17 cellular contexts compared by ENCODE assay signal in genomic region chr19:41456342-41456918, GRCh38. TPM values are rescaled to one million over a fixed set of nuclear protein-coding genes. Genes with fewer than 3 reads are reported as not detected.
A peak's percentile ranks its signal among the peaks of the same experiment; 100 is the strongest.
DNase-seq lines count a peak whose midpoint lies in the region; ATAC-seq and TF ChIP-seq lines count a peak whose summit lies in the region.
"Had no signal": no experiment of that assay in that cellular context is flagged by ENCODE, and none has a peak within 500 bp of the region (broad histone marks: within the 10 kb centered on the region; RNA-seq: fewer than 3 reads in every experiment).

No MANE protein-coding gene starts in this region.

- H3K79me2 ChIP-seq in MM.1S (ENCODE audit: low read length), result no peaks in the 10 kb centered on the region

- H3K27ac Mint-ChIP-seq in activated CD8-positive, alpha-beta T cell treated with anti-CD3 and anti-CD28 coated beads, Interleukin-2, amount 10 ng/mL, durations not matched to agents 7 days and 5 days, result peak overlapping the region; percentile 3
- H3K27ac Mint-ChIP-seq in activated CD8-positive, alpha-beta T cell treated with anti-CD3 and anti-CD28 coated beads for 36 hours, result no peak overlapping the region
- H3K27ac Mint-ChIP-seq in activated T-helper 2 cell treated with anti-CD3 and anti-CD28 coated beads, Interferon-gamma antibody, Interleukin-2, Interleukin-4, amounts not matched to agents 10 μg/mL and 5 μg/mL and 100 μg/mL, durations not matched to agents 14 hours and 24 hours and 36 hours, result peak overlapping the region; percentile 59
- no peak overlapping the region for H3K27ac Mint-ChIP-seq in activated naive CD4-positive, alpha-beta T cell treated with anti-CD3 and anti-CD28 coated beads, Interleukin-2, amount 50 U/mL, for 72 hours

- peaks cover 8% of the 10 kb centered on the region; the same call in 1 of the 2 replicates for H3F3A ChIP-seq in MM.1S (ENCODE audit: insufficient read depth, low read length)

- peaks cover 24% of the 10 kb centered on the region for H3K27me3 Mint-ChIP-seq in activated CD8-positive, alpha-beta T cell treated with anti-CD3 and anti-CD28 coated beads, Interleukin-2, amount 10 ng/mL, durations not matched to agents 7 days and 5 days (ENCODE audit: low read depth)
- H3K27me3 Mint-ChIP-seq in activated CD8-positive, alpha-beta T cell treated with anti-CD3 and anti-CD28 coated beads for 36 hours, result peaks cover 17% of the 10 kb centered on the region
- H3K27me3 Mint-ChIP-seq in activated T-helper 2 cell treated with anti-CD3 and anti-CD28 coated beads, Interferon-gamma antibody, Interleukin-2, Interleukin-4, amounts not matched to agents 10 μg/mL and 5 μg/mL and 100 μg/mL, durations not matched to agents 14 hours and 24 hours and 36 hours (ENCODE audit: low read depth), result peaks cover 14% of the 10 kb centered on the region

- H3K4me3 Mint-ChIP-seq in activated CD8-positive, alpha-beta T cell treated with anti-CD3 and anti-CD28 coated beads, Interleukin-2, amount 10 ng/mL, durations not matched to agents 7 days and 5 days, result no peak overlapping the region
- no peak overlapping the region for H3K4me3 Mint-ChIP-seq in activated CD8-positive, alpha-beta T cell treated with anti-CD3 and anti-CD28 coated beads for 36 hours
- no peak overlapping the region for H3K4me3 Mint-ChIP-seq in activated T-helper 2 cell treated with anti-CD3 and anti-CD28 coated beads, Interferon-gamma antibody, Interleukin-2, Interleukin-4, amounts not matched to agents 10 μg/mL and 5 μg/mL and 100 μg/mL, durations not matched to agents 14 hours and 24 hours and 36 hours (ENCODE audit: low read depth)

- CTCF ChIA-PET in activated CD8-positive, alpha-beta T cell treated with anti-CD3 and anti-CD28 coated beads, Interleukin-2, amount 10 ng/mL, durations not matched to agents 7 days and 5 days (lab: Charles Lee), result interaction anchor here (0.9 to 2.7 kb wide), 12 partner anchors 7 to 251 kb away, joined by 3 to 21 read pairs (median 6); partner anchors contain the start of genes DMAC2 and ERICH4
- CTCF ChIA-PET in activated CD8-positive, alpha-beta T cell treated with anti-CD3 and anti-CD28 coated beads for 36 hours (lab: Charles Lee), result interaction anchor here (1.2 to 15.6 kb wide), 4 partner anchors 82 to 141 kb away, joined by 4 to 272 read pairs (median 5); partner anchors contain the start of gene CEACAM21

- H3K9me3 Mint-ChIP-seq in activated CD8-positive, alpha-beta T cell treated with anti-CD3 and anti-CD28 coated beads, Interleukin-2, amount 10 ng/mL, durations not matched to agents 7 days and 5 days (ENCODE audit: insufficient read depth), result no peaks in the 10 kb centered on the region
- H3K9me3 Mint-ChIP-seq in activated CD8-positive, alpha-beta T cell treated with anti-CD3 and anti-CD28 coated beads for 36 hours, result no peaks in the 10 kb centered on the region
- H3K9me3 Mint-ChIP-seq in activated T-helper 2 cell treated with anti-CD3 and anti-CD28 coated beads, Interferon-gamma antibody, Interleukin-2, Interleukin-4, amounts not matched to agents 10 μg/mL and 5 μg/mL and 100 μg/mL, durations not matched to agents 14 hours and 24 hours and 36 hours, result no peaks in the 10 kb centered on the region
- no peaks in the 10 kb centered on the region for H3K9me3 Mint-ChIP-seq in activated naive CD4-positive, alpha-beta T cell treated with anti-CD3 and anti-CD28 coated beads, Interleukin-2, amount 50 U/mL, for 72 hours

- H3K36me3 ChIP-seq in spleen (peaks cover 0 to 7% (median 0%) of the 10 kb centered on the region in 6 donors), MM.1S (replicated peaks; ENCODE audit: insufficient read depth, low read length) (no peaks in the 10 kb centered on the region)
- H3K36me3 ChIP-seq: suprapubic skin had no signal

- no peak overlapping the region for H3K4me2 ChIP-seq in MM.1S (ENCODE audit: low read depth, low read length)

- peak overlapping the region in 5 of 8 donors; percentile 31 to 51 (median 45) for H3K27ac ChIP-seq in spleen
- H3K27ac ChIP-seq in MM.1S (ENCODE audit: low read length), result no peak overlapping the region
- H3K27ac ChIP-seq: suprapubic skin had no signal

- TF ChIP-seq CTCF in activated CD8-positive, alpha-beta T cell treated with anti-CD3 and anti-CD28 coated beads for 36 hours (IDR thresholded peaks at IDR 0.05), result no peak
- TF ChIP-seq CTCF in spleen (IDR thresholded peaks at IDR 0.05 in 8 of 11, conservative IDR thresholded peaks at IDR 0.05 in 3 of 11) (no peak), MM.1S (IDR thresholded peaks at IDR 0.05; ENCODE audit: low read length) (no peak)

- H3K4me1 ChIP-seq in spleen (peaks cover 0 to 28% (median 9%) of the 10 kb centered on the region in 6 donors), MM.1S (ENCODE audit: low read length) (peaks cover 17% of the 10 kb centered on the region)

- no peak for ATAC-seq in activated CD8-positive, alpha-beta T cell treated with anti-CD3 and anti-CD28 coated beads, Interleukin-2, amount 10 ng/mL, durations not matched to agents 7 days and 5 days
- no peak for ATAC-seq in activated CD8-positive, alpha-beta T cell treated with anti-CD3 and anti-CD28 coated beads for 36 hours
- ATAC-seq in left ventricle myocardium superior (peak; percentile 65), GM21360 (IDR thresholded peaks at IDR 0.05; ENCODE audit: unreplicated experiment) (no peak)
- ATAC-seq in activated naive CD4-positive, alpha-beta T cell treated with anti-CD3 and anti-CD28 coated beads, Interleukin-2, amount 50 U/mL, for 72 hours, result no peak
- ATAC-seq: left colon had no signal

- intact Hi-C loops in activated CD8-positive, alpha-beta T cell treated with anti-CD3 and anti-CD28 coated beads for 36 hours (cut with micrococcal nuclease), result no loop called here
- intact Hi-C loops in activated T-helper 2 cell treated with anti-CD3 and anti-CD28 coated beads, Interferon-gamma antibody, Interleukin-2, Interleukin-4, amounts not matched to agents 10 μg/mL and 5 μg/mL and 100 μg/mL, durations not matched to agents 14 hours and 24 hours and 36 hours (cut with micrococcal nuclease), result no loop called here
- intact Hi-C loops in left ventricle myocardium superior (cut with micrococcal nuclease), result loop anchor here (10.0 kb wide), 1 partner anchor 108 kb away; no protein-coding TSS in a partner anchor
- intact Hi-C loops in spleen (cut with DNase I; ENCODE audit: low total_unique reads), result no loop called here

- WGBS in spleen, 5 donors, result 30 to 45% (median 40%) methylated on average over 7 of the region's 7 CpGs

- H3K9me2 ChIP-seq in MM.1S (replicated peaks; ENCODE audit: insufficient read depth, low read length), result no peaks in the 10 kb centered on the region

- no peaks in the 10 kb centered on the region for H3K36me3 Mint-ChIP-seq in activated CD8-positive, alpha-beta T cell treated with anti-CD3 and anti-CD28 coated beads, Interleukin-2, amount 10 ng/mL, durations not matched to agents 7 days and 5 days (ENCODE audit: low read depth)
- H3K36me3 Mint-ChIP-seq in activated CD8-positive, alpha-beta T cell treated with anti-CD3 and anti-CD28 coated beads for 36 hours (ENCODE audit: low read depth), result no peaks in the 10 kb centered on the region
- no peaks in the 10 kb centered on the region for H3K36me3 Mint-ChIP-seq in activated T-helper 2 cell treated with anti-CD3 and anti-CD28 coated beads, Interferon-gamma antibody, Interleukin-2, Interleukin-4, amounts not matched to agents 10 μg/mL and 5 μg/mL and 100 μg/mL, durations not matched to agents 14 hours and 24 hours and 36 hours (ENCODE audit: low read depth)
- H3K36me3 Mint-ChIP-seq in activated naive CD4-positive, alpha-beta T cell treated with anti-CD3 and anti-CD28 coated beads, Interleukin-2, amount 50 U/mL, for 72 hours, result no peaks in the 10 kb centered on the region

- H3K9me3 ChIP-seq in spleen (no peaks in the 10 kb centered on the region), MM.1S (replicated peaks; ENCODE audit: insufficient read depth, low read length) (no peaks in the 10 kb centered on the region)
- H3K9me3 ChIP-seq: suprapubic skin had no signal

- POLR2A ChIA-PET in activated CD8-positive, alpha-beta T cell treated with anti-CD3 and anti-CD28 coated beads, Interleukin-2, amount 10 ng/mL, durations not matched to agents 7 days and 5 days (lab: Charles Lee), result interaction anchor here (0.8 kb wide), 1 partner anchor 17 kb away, joined by 5 read pairs; the partner anchor contains the start of gene DMAC2
- POLR2A ChIA-PET in activated CD8-positive, alpha-beta T cell treated with anti-CD3 and anti-CD28 coated beads for 36 hours (lab: Charles Lee), result no interaction called here

- no peak overlapping the region for H3K9ac ChIP-seq in MM.1S (ENCODE audit: low read length)

- H3K4me3 ChIP-seq in spleen, result no peak overlapping the region
- no peak overlapping the region for H3K4me3 ChIP-seq in MM.1S (ENCODE audit: low read length)
- H3K4me3 ChIP-seq: suprapubic skin had no signal

- no peak overlapping the region for H2AFZ ChIP-seq in MM.1S (ENCODE audit: low read length)

- H4K20me1 ChIP-seq in MM.1S (ENCODE audit: insufficient read depth, low read length), result no peaks in the 10 kb centered on the region

- peaks cover 32% of the 10 kb centered on the region for H3K4me1 Mint-ChIP-seq in activated CD8-positive, alpha-beta T cell treated with anti-CD3 and anti-CD28 coated beads, Interleukin-2, amount 10 ng/mL, durations not matched to agents 7 days and 5 days (ENCODE audit: low read depth)
- peaks cover 14% of the 10 kb centered on the region for H3K4me1 Mint-ChIP-seq in activated CD8-positive, alpha-beta T cell treated with anti-CD3 and anti-CD28 coated beads for 36 hours (ENCODE audit: low read depth)
- H3K4me1 Mint-ChIP-seq in activated T-helper 2 cell treated with anti-CD3 and anti-CD28 coated beads, Interferon-gamma antibody, Interleukin-2, Interleukin-4, amounts not matched to agents 10 μg/mL and 5 μg/mL and 100 μg/mL, durations not matched to agents 14 hours and 24 hours and 36 hours (ENCODE audit: low read depth), result peaks cover 40% of the 10 kb centered on the region

- no peak for DNase-seq in activated CD8-positive, alpha-beta T cell treated with anti-CD3 and anti-CD28 coated beads, Interleukin-2, amount 10 ng/mL, durations not matched to agents 7 days and 5 days
- DNase-seq in activated CD8-positive, alpha-beta T cell treated with anti-CD3 and anti-CD28 coated beads for 36 hours, result no peak
- DNase-seq in activated T-helper 2 cell treated with anti-CD3 and anti-CD28 coated beads, Interferon-gamma antibody, Interleukin-2, Interleukin-4, amounts not matched to agents 10 μg/mL and 5 μg/mL and 100 μg/mL, durations not matched to agents 14 hours and 24 hours and 36 hours (ENCODE audit: low spot score), result no peak
- DNase-seq in left ventricle myocardium superior, result no peak
- no peak for DNase-seq in spleen
- no peak for DNase-seq in MM.1S
- DNase-seq in activated naive CD4-positive, alpha-beta T cell treated with anti-CD3 and anti-CD28 coated beads, Interleukin-2, amount 50 U/mL, for 72 hours (ENCODE audit: low spot score in 2 of 2), result no peak
- DNase-seq: activated T-cell treated with anti-CD3 and anti-CD28 coated beads, Interleukin-2, amount 50 U/mL, for 1 hour; cerebellar nuclear complex; left colon; NCI-H146; T1000 had no signal

- TF ChIP-seq POLR2A in spleen (IDR thresholded peaks at IDR 0.05), result no peak

- H3K27me3 ChIP-seq in spleen (replicated peaks in 1 of 7) (peaks cover 0 to 10% (median 0%) of the 10 kb centered on the region in 7 donors), MM.1S (replicated peaks; ENCODE audit: insufficient read depth, low read length) (no peaks in the 10 kb centered on the region)

RNA-seq across cellular contexts. Expression of gene ERICH4, which starts 13.5 kb away (rescaled TPM):
- not detected for total RNA-seq in activated CD8-positive, alpha-beta T cell treated with anti-CD3 and anti-CD28 coated beads, Interleukin-2, amount 10 ng/mL, durations not matched to agents 7 days and 5 days
- total RNA-seq in activated CD8-positive, alpha-beta T cell treated with anti-CD3 and anti-CD28 coated beads for 36 hours, result not detected
- total RNA-seq in activated T-helper 2 cell treated with anti-CD3 and anti-CD28 coated beads, Interferon-gamma antibody, Interleukin-2, Interleukin-4, amounts not matched to agents 10 μg/mL and 5 μg/mL and 100 μg/mL, durations not matched to agents 14 hours and 24 hours and 36 hours, result not detected in 2 replicates
- not detected for total RNA-seq in left ventricle myocardium superior
- under 1 TPM in 1 of 7 donors, not detected in 6; 0.65 TPM for total RNA-seq in spleen
- not detected for polyA plus RNA-seq in spleen
- not detected for total RNA-seq in activated naive CD4-positive, alpha-beta T cell treated with anti-CD3 and anti-CD28 coated beads, Interleukin-2, amount 50 U/mL, for 72 hours
- total RNA-seq: Daoy, frontal cortex, HT1080, left colon, suprapubic skin had no signal

RNA-seq across cellular contexts. Expression of gene DMAC2, which starts 16.7 kb away (rescaled TPM):
- 10 to 100 TPM; 44.8 to 47.0 TPM for total RNA-seq in activated CD8-positive, alpha-beta T cell treated with anti-CD3 and anti-CD28 coated beads, Interleukin-2, amount 10 ng/mL, durations not matched to agents 7 days and 5 days
- total RNA-seq in activated CD8-positive, alpha-beta T cell treated with anti-CD3 and anti-CD28 coated beads for 36 hours, result 10 to 100 TPM; 47.6 to 51.5 TPM
- total RNA-seq in activated T-helper 2 cell treated with anti-CD3 and anti-CD28 coated beads, Interferon-gamma antibody, Interleukin-2, Interleukin-4, amounts not matched to agents 10 μg/mL and 5 μg/mL and 100 μg/mL, durations not matched to agents 14 hours and 24 hours and 36 hours, result 58.3 and 60.8 TPM in 2 replicates
- total RNA-seq in left ventricle myocardium superior (111 TPM), spleen (10 to 100 TPM; 25.6 to 34.4 (median 30.4) TPM)
- 10 to 100 TPM; 19.2 to 36.5 (median 27.7) TPM for polyA plus RNA-seq in spleen
- total RNA-seq in activated naive CD4-positive, alpha-beta T cell treated with anti-CD3 and anti-CD28 coated beads, Interleukin-2, amount 50 U/mL, for 72 hours, result 10 to 100 TPM; 46.7 to 58.5 TPM

RNA-seq across cellular contexts. Expression of gene B3GNT8, which starts 29.3 kb away (rescaled TPM):
- 1 to 10 TPM; 2.9 to 5.2 TPM for total RNA-seq in activated CD8-positive, alpha-beta T cell treated with anti-CD3 and anti-CD28 coated beads, Interleukin-2, amount 10 ng/mL, durations not matched to agents 7 days and 5 days
- 1 to 10 TPM in 1 of 2 experiments, under 1 TPM in 1; 0.59 to 1.1 TPM for total RNA-seq in activated CD8-positive, alpha-beta T cell treated with anti-CD3 and anti-CD28 coated beads for 36 hours
- total RNA-seq in activated T-helper 2 cell treated with anti-CD3 and anti-CD28 coated beads, Interferon-gamma antibody, Interleukin-2, Interleukin-4, amounts not matched to agents 10 μg/mL and 5 μg/mL and 100 μg/mL, durations not matched to agents 14 hours and 24 hours and 36 hours, result 0.96 and 0.97 TPM in 2 replicates
- total RNA-seq in left ventricle myocardium superior (12.4 TPM), spleen (10 to 100 TPM in 6 of 7 donors, 1 to 10 TPM in 1; 7.0 to 30.3 (median 11.4) TPM)
- polyA plus RNA-seq in spleen, result 1 to 10 TPM; 1.8 to 9.8 (median 4.0) TPM
- total RNA-seq in activated naive CD4-positive, alpha-beta T cell treated with anti-CD3 and anti-CD28 coated beads, Interleukin-2, amount 50 U/mL, for 72 hours, result under 1 TPM; 0.19 to 0.55 TPM
- total RNA-seq: HT1080 had no signal

RNA-seq across cellular contexts. Expression of gene BCKDHA, which starts 58.8 kb away (rescaled TPM):
- total RNA-seq in activated CD8-positive, alpha-beta T cell treated with anti-CD3 and anti-CD28 coated beads, Interleukin-2, amount 10 ng/mL, durations not matched to agents 7 days and 5 days, result 10 to 100 TPM; 15.8 to 24.5 TPM
- total RNA-seq in activated CD8-positive, alpha-beta T cell treated with anti-CD3 and anti-CD28 coated beads for 36 hours, result 10 to 100 TPM; 32.3 to 36.9 TPM
- 18.9 and 20.5 TPM in 2 replicates for total RNA-seq in activated T-helper 2 cell treated with anti-CD3 and anti-CD28 coated beads, Interferon-gamma antibody, Interleukin-2, Interleukin-4, amounts not matched to agents 10 μg/mL and 5 μg/mL and 100 μg/mL, durations not matched to agents 14 hours and 24 hours and 36 hours
- 49.2 TPM for total RNA-seq in left ventricle myocardium superior
- total RNA-seq in spleen, result 10 to 100 TPM; 10.3 to 55.6 (median 28.3) TPM
- polyA plus RNA-seq in spleen, result 10 to 100 TPM; 28.0 to 34.9 (median 29.9) TPM
- 10 to 100 TPM; 19.8 to 27.2 TPM for total RNA-seq in activated naive CD4-positive, alpha-beta T cell treated with anti-CD3 and anti-CD28 coated beads, Interleukin-2, amount 50 U/mL, for 72 hours

RNA-seq across cellular contexts. Expression of gene EXOSC5, which starts 59.3 kb away (rescaled TPM):
- 10 to 100 TPM; 25.3 to 26.6 TPM for total RNA-seq in activated CD8-positive, alpha-beta T cell treated with anti-CD3 and anti-CD28 coated beads, Interleukin-2, amount 10 ng/mL, durations not matched to agents 7 days and 5 days
- 10 to 100 TPM; 46.6 to 47.0 TPM for total RNA-seq in activated CD8-positive, alpha-beta T cell treated with anti-CD3 and anti-CD28 coated beads for 36 hours
- total RNA-seq in activated T-helper 2 cell treated with anti-CD3 and anti-CD28 coated beads, Interferon-gamma antibody, Interleukin-2, Interleukin-4, amounts not matched to agents 10 μg/mL and 5 μg/mL and 100 μg/mL, durations not matched to agents 14 hours and 24 hours and 36 hours, result 50.4 and 54.3 TPM in 2 replicates
- total RNA-seq in left ventricle myocardium superior (14.4 TPM), spleen (10 to 100 TPM; 10.1 to 21.0 (median 14.0) TPM)
- polyA plus RNA-seq in spleen, result 10 to 100 TPM; 32.1 to 53.8 (median 42.3) TPM
- 10 to 100 TPM; 44.7 to 61.1 TPM for total RNA-seq in activated naive CD4-positive, alpha-beta T cell treated with anti-CD3 and anti-CD28 coated beads, Interleukin-2, amount 50 U/mL, for 72 hours

Comparison
In these comparisons a context has a peak if more than half of its experiments do, and no peak if none do; other contexts are left out.
1. H3K27ac Mint-ChIP-seq: peak in activated CD8-positive, alpha-beta T cell treated with anti-CD3 and anti-CD28 coated beads, Interleukin-2, amount 10 ng/mL, durations not matched to agents 7 days and 5 days (single experiment) and activated T-helper 2 cell treated with anti-CD3 and anti-CD28 coated beads, Interferon-gamma antibody, Interleukin-2, Interleukin-4, amounts not matched to agents 10 μg/mL and 5 μg/mL and 100 μg/mL, durations not matched to agents 14 hours and 24 hours and 36 hours (single experiment); none in activated CD8-positive, alpha-beta T cell treated with anti-CD3 and anti-CD28 coated beads for 36 hours (single experiment) and activated naive CD4-positive, alpha-beta T cell treated with anti-CD3 and anti-CD28 coated beads, Interleukin-2, amount 50 U/mL, for 72 hours (0 of 2).